Comparison of ENCODE assay signal across 21 cellular contexts in genomic region chrX:65971151-65971550, GRCh38.
DNase-seq lines count a peak whose midpoint lies in the region; ATAC-seq and TF ChIP-seq lines count a peak whose summit lies in the region.
"Had no signal": no experiment of that assay in that cellular context is flagged by ENCODE, and none has a peak within 500 bp of the region (broad histone marks: within the 10 kb centered on the region; RNA-seq: fewer than 3 reads in every experiment).

No MANE protein-coding gene starts in this region.

- no peaks in the 10 kb centered on the region for H4K20me1 ChIP-seq in Loucy (ENCODE audit: insufficient read depth, low read length, poor library complexity, severe bottlenecking)

- H3K27ac Mint-ChIP-seq in activated CD8-positive, alpha-beta T cell treated with anti-CD3 and anti-CD28 coated beads for 36 hours, result no peak overlapping the region
- H3K27ac Mint-ChIP-seq in activated CD8-positive, alpha-beta T cell treated with anti-CD3 and anti-CD28 coated beads, Interleukin-2, amount 10 ng/mL, durations not matched to agents 7 days and 5 days, result no peak overlapping the region
- H3K27ac Mint-ChIP-seq in endodermal cell, result no peak overlapping the region
- no peak overlapping the region for H3K27ac Mint-ChIP-seq in stimulated activated naive CD8-positive, alpha-beta T cell treated with anti-CD3 and anti-CD28 coated beads, Interleukin-15, amount 100 ng/mL, for 72 hours
- H3K27ac Mint-ChIP-seq: CD4-positive, alpha-beta memory T cell had no signal

- 76% methylated on average over 15 of the region's 16 CpGs; no CpG with 5 or more reads in 1 of the 2 experiments for WGBS in endodermal cell (ENCODE audit: insufficient coverage in 1 of 2, insufficient read length in 1 of 2), 2 experiments
- WGBS in gastroesophageal sphincter (ENCODE audit: low coverage in 1 of 2), 2 donors, result 75% methylated on average over 1 of the region's 16 CpGs; no CpG with 5 or more reads in 1 of the 2 donors

- H3K4me2 ChIP-seq in Loucy (ENCODE audit: low read depth, low read length, poor library complexity, severe bottlenecking), result no peak overlapping the region
- H3K4me2 ChIP-seq: SK-N-SH had no signal

- H3K4me1 Mint-ChIP-seq in activated CD8-positive, alpha-beta T cell treated with anti-CD3 and anti-CD28 coated beads for 36 hours (ENCODE audit: low read depth), result peaks cover 4% of the 10 kb centered on the region
- no peaks in the 10 kb centered on the region for H3K4me1 Mint-ChIP-seq in activated CD8-positive, alpha-beta T cell treated with anti-CD3 and anti-CD28 coated beads, Interleukin-2, amount 10 ng/mL, durations not matched to agents 7 days and 5 days (ENCODE audit: low read depth)
- H3K4me1 Mint-ChIP-seq in endodermal cell, result no peaks in the 10 kb centered on the region
- H3K4me1 Mint-ChIP-seq in stimulated activated naive CD8-positive, alpha-beta T cell treated with anti-CD3 and anti-CD28 coated beads, Interleukin-15, amount 100 ng/mL, for 72 hours, result no peaks in the 10 kb centered on the region

- DNase-seq in activated CD8-positive, alpha-beta T cell treated with anti-CD3 and anti-CD28 coated beads for 36 hours, result peak; percentile 4
- DNase-seq in activated CD8-positive, alpha-beta T cell treated with anti-CD3 and anti-CD28 coated beads, Interleukin-2, amount 10 ng/mL, durations not matched to agents 7 days and 5 days, result no peak
- DNase-seq in endodermal cell (peak; percentile 58), posterior vena cava (ENCODE audit: low spot score) (peak; percentile 73)
- no peak for DNase-seq in stimulated activated naive CD8-positive, alpha-beta T cell treated with anti-CD3 and anti-CD28 coated beads, Interleukin-15, amount 100 ng/mL, for 72 hours
- DNase-seq: BE2C; Calu3; DMS53; Karpas-422; MM.1S; NCI-H1105; NCI-H1694 treated with DMSO at 0.1 percent for 48 hours; NCI-H526 treated with DMSO at 0.1 percent for 48 hours; NK-92 treated with Interleukin-12 subunit alpha and Interleukin-12 subunit beta, amount 100 ng/mL, for 24 hours; SHP77; SK-N-SH had no signal

- no peak for TF ChIP-seq EP300 in gastroesophageal sphincter (IDR thresholded peaks at IDR 0.05)

- H3K36me3 Mint-ChIP-seq in activated CD8-positive, alpha-beta T cell treated with anti-CD3 and anti-CD28 coated beads for 36 hours (ENCODE audit: low read depth), result no peaks in the 10 kb centered on the region
- no peaks in the 10 kb centered on the region for H3K36me3 Mint-ChIP-seq in activated CD8-positive, alpha-beta T cell treated with anti-CD3 and anti-CD28 coated beads, Interleukin-2, amount 10 ng/mL, durations not matched to agents 7 days and 5 days (ENCODE audit: low read depth)
- no peaks in the 10 kb centered on the region for H3K36me3 Mint-ChIP-seq in endodermal cell (ENCODE audit: low read depth)
- H3K36me3 Mint-ChIP-seq: CD4-positive, alpha-beta memory T cell had no signal

- intact Hi-C loops in activated CD8-positive, alpha-beta T cell treated with anti-CD3 and anti-CD28 coated beads for 36 hours (cut with micrococcal nuclease), result no loop called here
- intact Hi-C loops in posterior vena cava (cut with DNase I), result no loop called here

- H3K4me1 ChIP-seq in Loucy (ENCODE audit: insufficient read depth, low read length, poor library complexity, severe bottlenecking), result peaks cover 5% of the 10 kb centered on the region
- H3K4me1 ChIP-seq in endodermal cell (ENCODE audit: control insufficient read depth, insufficient read depth, low read length), result no peaks in the 10 kb centered on the region
- no peaks in the 10 kb centered on the region for H3K4me1 ChIP-seq in gastroesophageal sphincter
- H3K4me1 ChIP-seq: BE2C had no signal

- H3K27me3 ChIP-seq in Loucy (ENCODE audit: insufficient read depth, low read length, poor library complexity, severe bottlenecking) (no peaks in the 10 kb centered on the region), endodermal cell (ENCODE audit: control insufficient read depth, insufficient read depth, low read length, poor library complexity, severe bottlenecking) (no peaks in the 10 kb centered on the region), gastroesophageal sphincter (no peaks in the 10 kb centered on the region)
- H3K27me3 ChIP-seq: BE2C had no signal

- no peaks in the 10 kb centered on the region for H3K27me3 Mint-ChIP-seq in activated CD8-positive, alpha-beta T cell treated with anti-CD3 and anti-CD28 coated beads for 36 hours
- no peaks in the 10 kb centered on the region for H3K27me3 Mint-ChIP-seq in activated CD8-positive, alpha-beta T cell treated with anti-CD3 and anti-CD28 coated beads, Interleukin-2, amount 10 ng/mL, durations not matched to agents 7 days and 5 days (ENCODE audit: low read depth)
- no peaks in the 10 kb centered on the region for H3K27me3 Mint-ChIP-seq in endodermal cell (ENCODE audit: insufficient read depth)
- H3K27me3 Mint-ChIP-seq in stimulated activated naive CD8-positive, alpha-beta T cell treated with anti-CD3 and anti-CD28 coated beads, Interleukin-15, amount 100 ng/mL, for 72 hours, result no peaks in the 10 kb centered on the region
- H3K27me3 Mint-ChIP-seq: CD4-positive, alpha-beta memory T cell had no signal

- H3K79me2 ChIP-seq in Loucy (ENCODE audit: insufficient read depth, low read length), result no peaks in the 10 kb centered on the region

- POLR2A ChIA-PET in activated CD8-positive, alpha-beta T cell treated with anti-CD3 and anti-CD28 coated beads for 36 hours (lab: Charles Lee), result no interaction called here
- POLR2A ChIA-PET in activated CD8-positive, alpha-beta T cell treated with anti-CD3 and anti-CD28 coated beads, Interleukin-2, amount 10 ng/mL, durations not matched to agents 7 days and 5 days (lab: Charles Lee), result no interaction called here

- CTCF ChIA-PET in activated CD8-positive, alpha-beta T cell treated with anti-CD3 and anti-CD28 coated beads for 36 hours (lab: Charles Lee), result no interaction called here
- CTCF ChIA-PET in activated CD8-positive, alpha-beta T cell treated with anti-CD3 and anti-CD28 coated beads, Interleukin-2, amount 10 ng/mL, durations not matched to agents 7 days and 5 days (lab: Charles Lee), result no interaction called here

- H2AFZ ChIP-seq in Loucy (ENCODE audit: low read length), result 0 out of 2 replicates have a peak overlapping the region, but pooled peaks have one; percentile 19

- H3K4me3 ChIP-seq in Loucy (ENCODE audit: low read length, poor library complexity, severe bottlenecking), result no peak overlapping the region
- no peak overlapping the region for H3K4me3 ChIP-seq in endodermal cell (ENCODE audit: low read length)
- H3K4me3 ChIP-seq in gastroesophageal sphincter, result no peak overlapping the region

- TF ChIP-seq POLR2A in gastroesophageal sphincter (IDR thresholded peaks at IDR 0.05), result no peak

- no peak for ATAC-seq in activated CD8-positive, alpha-beta T cell treated with anti-CD3 and anti-CD28 coated beads for 36 hours
- ATAC-seq in activated CD8-positive, alpha-beta T cell treated with anti-CD3 and anti-CD28 coated beads, Interleukin-2, amount 10 ng/mL, durations not matched to agents 7 days and 5 days, result no peak
- ATAC-seq in GM18511 (IDR thresholded peaks at IDR 0.05; ENCODE audit: unreplicated experiment), result no peak
- no peak for ATAC-seq in stimulated activated naive CD8-positive, alpha-beta T cell treated with anti-CD3 and anti-CD28 coated beads, Interleukin-15, amount 100 ng/mL, for 72 hours
- no peak for ATAC-seq in gastroesophageal sphincter

- H3K9me3 ChIP-seq in Loucy (ENCODE audit: insufficient read depth, low read depth, low read length) (no peaks in the 10 kb centered on the region), endodermal cell (ENCODE audit: control insufficient read depth, low read length) (no peaks in the 10 kb centered on the region), gastroesophageal sphincter (no peaks in the 10 kb centered on the region)
- H3K9me3 ChIP-seq: BE2C, SK-N-SH had no signal

- no peaks in the 10 kb centered on the region for H3K36me3 ChIP-seq in Loucy (ENCODE audit: insufficient read depth, low read length)
- no peaks in the 10 kb centered on the region for H3K36me3 ChIP-seq in endodermal cell (ENCODE audit: control insufficient read depth, insufficient read depth, low read length)
- no peaks in the 10 kb centered on the region for H3K36me3 ChIP-seq in gastroesophageal sphincter
- H3K36me3 ChIP-seq: BE2C had no signal

- no peaks in the 10 kb centered on the region for H3F3A ChIP-seq in Loucy (ENCODE audit: low read depth)

- no peak overlapping the region for H3K4me3 Mint-ChIP-seq in activated CD8-positive, alpha-beta T cell treated with anti-CD3 and anti-CD28 coated beads for 36 hours
- no peak overlapping the region for H3K4me3 Mint-ChIP-seq in activated CD8-positive, alpha-beta T cell treated with anti-CD3 and anti-CD28 coated beads, Interleukin-2, amount 10 ng/mL, durations not matched to agents 7 days and 5 days
- no peak overlapping the region for H3K4me3 Mint-ChIP-seq in endodermal cell
- no peak overlapping the region for H3K4me3 Mint-ChIP-seq in stimulated activated naive CD8-positive, alpha-beta T cell treated with anti-CD3 and anti-CD28 coated beads, Interleukin-15, amount 100 ng/mL, for 72 hours
- H3K4me3 Mint-ChIP-seq: CD4-positive, alpha-beta memory T cell had no signal

- no peak overlapping the region for H3K27ac ChIP-seq in endodermal cell (ENCODE audit: low read depth, low read length)
- H3K27ac ChIP-seq in gastroesophageal sphincter, result no peak overlapping the region
- H3K27ac ChIP-seq: 22Rv1 had no signal

- no peak overlapping the region for H3K9ac ChIP-seq in Loucy (ENCODE audit: low read depth, low read length, poor library complexity, severe bottlenecking)
- H3K9ac ChIP-seq in endodermal cell (ENCODE audit: extremely low read depth, low read length, poor library complexity, severe bottlenecking), result no peak overlapping the region
- H3K9ac ChIP-seq: SK-N-SH had no signal

- no peaks in the 10 kb centered on the region for H3K9me2 ChIP-seq in Loucy (replicated peaks; ENCODE audit: low read depth, low read length)
- H3K9me2 ChIP-seq: SK-N-SH had no signal

- no peaks in the 10 kb centered on the region for H3K9me3 Mint-ChIP-seq in activated CD8-positive, alpha-beta T cell treated with anti-CD3 and anti-CD28 coated beads for 36 hours
- H3K9me3 Mint-ChIP-seq in activated CD8-positive, alpha-beta T cell treated with anti-CD3 and anti-CD28 coated beads, Interleukin-2, amount 10 ng/mL, durations not matched to agents 7 days and 5 days (ENCODE audit: insufficient read depth), result no peaks in the 10 kb centered on the region
- peaks cover 60% of the 10 kb centered on the region for H3K9me3 Mint-ChIP-seq in endodermal cell
- no peaks in the 10 kb centered on the region for H3K9me3 Mint-ChIP-seq in stimulated activated naive CD8-positive, alpha-beta T cell treated with anti-CD3 and anti-CD28 coated beads, Interleukin-15, amount 100 ng/mL, for 72 hours

- no peak for TF ChIP-seq CTCF in activated CD8-positive, alpha-beta T cell treated with anti-CD3 and anti-CD28 coated beads for 36 hours (IDR thresholded peaks at IDR 0.05)
- no peak for TF ChIP-seq CTCF in Loucy (conservative IDR thresholded peaks at IDR 0.05; ENCODE audit: low read length)
- TF ChIP-seq CTCF in endodermal cell (conservative IDR thresholded peaks at IDR 0.05), result no peak
- TF ChIP-seq CTCF in gastroesophageal sphincter (IDR thresholded peaks at IDR 0.05), result no peak

Comparison
In these comparisons a context has a peak if more than half of its experiments do, and no peak if none do; other contexts are left out.
1. DNase-seq: peak in activated CD8-positive, alpha-beta T cell treated with anti-CD3 and anti-CD28 coated beads for 36 hours (single experiment), endodermal cell (single experiment) and posterior vena cava (single experiment); none in activated CD8-positive, alpha-beta T cell treated with anti-CD3 and anti-CD28 coated beads, Interleukin-2, amount 10 ng/mL, durations not matched to agents 7 days and 5 days (single experiment) and stimulated activated naive CD8-positive, alpha-beta T cell treated with anti-CD3 and anti-CD28 coated beads, Interleukin-15, amount 100 ng/mL, for 72 hours (0 of 2).